Comparison of ENCODE assay signal across 1 cellular context in the genomic region with DNA sequence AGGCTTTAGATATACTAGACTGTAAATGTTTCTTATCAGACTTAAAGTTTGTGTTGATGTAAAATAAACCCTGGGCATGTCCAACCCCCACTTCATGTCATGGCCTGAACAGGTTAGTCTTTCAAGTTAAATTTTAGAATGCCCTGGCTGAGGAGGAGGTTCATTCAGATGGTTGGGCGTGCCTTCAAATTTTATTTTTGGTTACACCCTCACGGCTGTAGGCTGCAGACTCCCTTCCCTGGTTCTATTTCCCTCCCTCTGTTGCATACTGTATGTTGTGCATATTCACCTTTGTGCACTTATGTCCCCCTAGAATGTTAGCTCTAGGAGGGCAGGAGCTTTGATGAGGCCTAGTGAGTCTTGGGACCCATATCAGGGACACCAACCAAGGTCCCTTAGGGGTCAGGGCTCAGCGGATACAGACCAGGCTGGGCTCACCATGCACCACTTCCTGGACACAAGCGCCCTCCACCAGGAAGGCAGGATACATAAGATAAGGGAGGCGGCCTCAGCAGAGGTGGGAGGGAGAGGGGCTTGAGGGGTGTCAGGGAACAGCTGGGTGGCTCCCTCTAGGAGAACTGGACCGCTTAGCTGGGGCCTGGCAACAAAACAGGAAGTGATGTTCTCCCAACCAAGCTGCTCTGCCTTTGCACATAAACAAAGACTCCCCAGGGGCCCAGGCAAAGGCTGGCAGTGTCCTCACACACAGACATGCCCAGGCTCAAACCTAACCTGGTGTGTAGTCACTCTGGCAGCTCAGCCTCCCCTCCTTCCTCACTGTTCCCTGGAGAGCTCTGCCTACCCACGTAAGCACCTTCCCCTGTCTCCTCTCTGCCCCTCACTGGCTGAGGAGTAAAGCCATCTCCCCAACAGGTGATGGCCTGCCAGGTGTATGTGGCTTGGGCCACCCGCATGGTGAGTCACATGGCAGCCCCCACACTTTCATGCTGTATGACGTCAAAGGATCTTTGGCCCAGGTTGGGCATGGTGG.
TF ChIP-seq lines count a peak whose summit lies in the region.

No MANE protein-coding gene starts in this region.

TF ChIP-seq in IMR-90, 13 proteins besides CTCF, POLR2A, EP300 and RAD21:
- TF ChIP-seq MXI1 (IDR thresholded peaks at IDR 0.05; ENCODE audit: borderline replicate concordance, low read depth, low read length) (no peak), BHLHE40 (IDR thresholded peaks at IDR 0.05; ENCODE audit: low read depth, low read length) (no peak), FOS (IDR thresholded peaks at IDR 0.05; ENCODE audit: low read depth, low read length) (no peak), NFE2L2 (IDR thresholded peaks at IDR 0.05; ENCODE audit: low read depth, low read length) (no peak), RCOR1 (IDR thresholded peaks at IDR 0.05; ENCODE audit: insufficient replicate concordance, low read length) (no peak), SMC3 (IDR thresholded peaks at IDR 0.05; ENCODE audit: low read depth, low read length) (no peak), MAZ (IDR thresholded peaks at IDR 0.05; ENCODE audit: borderline replicate concordance, low read depth, low read length) (no peak), MAFK (IDR thresholded peaks at IDR 0.05; ENCODE audit: low read depth, low read length) (no peak), USF2 (IDR thresholded peaks at IDR 0.05; ENCODE audit: low read depth, low read length) (no peak), CEBPB (IDR thresholded peaks at IDR 0.05; ENCODE audit: low read depth, low read length) (no peak), RFX5 (IDR thresholded peaks at IDR 0.05; ENCODE audit: low read depth, low read length) (no peak), CHD1 (IDR thresholded peaks at IDR 0.05; ENCODE audit: low read depth, low read length) (no peak)
- TF ChIP-seq, protein P1, sequence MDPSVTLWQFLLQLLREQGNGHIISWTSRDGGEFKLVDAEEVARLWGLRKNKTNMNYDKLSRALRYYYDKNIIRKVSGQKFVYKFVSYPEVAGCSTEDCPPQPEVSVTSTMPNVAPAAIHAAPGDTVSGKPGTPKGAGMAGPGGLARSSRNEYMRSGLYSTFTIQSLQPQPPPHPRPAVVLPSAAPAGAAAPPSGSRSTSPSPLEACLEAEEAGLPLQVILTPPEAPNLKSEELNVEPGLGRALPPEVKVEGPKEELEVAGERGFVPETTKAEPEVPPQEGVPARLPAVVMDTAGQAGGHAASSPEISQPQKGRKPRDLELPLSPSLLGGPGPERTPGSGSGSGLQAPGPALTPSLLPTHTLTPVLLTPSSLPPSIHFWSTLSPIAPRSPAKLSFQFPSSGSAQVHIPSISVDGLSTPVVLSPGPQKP (IDR thresholded peaks at IDR 0.05; ENCODE audit: borderline replicate concordance, low read depth, low read length): no peak
TF ChIP-seq in IMR-90: peak in this region for 0.
